In the genomic region with DNA sequence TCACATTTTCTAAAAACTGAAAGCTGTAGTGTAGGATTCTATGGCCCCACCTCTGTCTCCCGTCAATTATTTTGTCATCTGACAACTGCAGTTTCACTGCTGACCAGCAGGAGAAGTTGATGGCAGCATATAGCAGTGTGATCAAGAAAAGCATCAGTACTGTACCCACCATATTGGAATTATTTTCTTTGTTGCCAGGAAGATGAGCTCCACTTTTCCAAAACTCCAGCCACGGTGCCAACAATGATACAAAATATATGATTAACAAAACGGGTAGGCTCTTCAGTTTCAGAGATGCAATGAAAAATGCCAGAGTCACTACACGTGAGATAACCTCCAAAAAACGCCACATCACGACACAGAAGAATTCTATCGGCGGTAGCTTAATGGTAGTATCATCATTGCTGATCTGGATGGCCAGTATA, we compare ENCODE assay signal across 11 cellular contexts. TPM values are rescaled to one million over a fixed set of nuclear protein-coding genes. Genes with fewer than 3 reads are reported as not detected.
DNase-seq lines count a peak whose midpoint lies in the region; ATAC-seq, FAIRE-seq and TF ChIP-seq lines count a peak whose summit lies in the region.
"Had no signal": no experiment of that assay in that cellular context is flagged by ENCODE, and none has a peak within 500 bp of the region (broad histone marks: within the 10 kb centered on the region; RNA-seq: fewer than 3 reads in every experiment).

No MANE protein-coding gene starts in this region.

- no peaks in the 10 kb centered on the region for H4K20me1 ChIP-seq in PC-3 (ENCODE audit: low read length)
- H4K20me1 ChIP-seq in keratinocyte (ENCODE audit: control insufficient read depth, extremely low read depth, insufficient read depth, low read length): no peaks in the 10 kb centered on the region

- ATAC-seq in PC-3: no peak
- ATAC-seq in GM19328 (IDR thresholded peaks at IDR 0.05; ENCODE audit: unreplicated experiment): no peak
- no peak for ATAC-seq in GM19395 (IDR thresholded peaks at IDR 0.05; ENCODE audit: unreplicated experiment)
- ATAC-seq: heart left ventricle had no signal

- intact Hi-C loops in PC-3 (cut with micrococcal nuclease): no loop called here

- no peaks in the 10 kb centered on the region for H3K4me1 ChIP-seq in PC-3 (ENCODE audit: insufficient read depth, low read length)
- no peaks in the 10 kb centered on the region for H3K4me1 ChIP-seq in keratinocyte (ENCODE audit: control insufficient read depth, extremely low read depth, insufficient read depth, low read length)
- H3K4me1 ChIP-seq: heart left ventricle had no signal

- H3K27ac Mint-ChIP-seq in activated CD4-positive, alpha-beta T cell treated with anti-CD3 and anti-CD28 coated beads, Interleukin-2, amount 10 ng/mL, durations not matched to agents 7 days and 5 days: no peak overlapping the region

- no TSS peak for BruUV-seq in PC-3 (replicated peaks; lab: Mats Ljungman, UMichigan)

- TF ChIP-seq POLR2A in H54 (IDR thresholded peaks at IDR 0.05; ENCODE audit: low read depth, low read length): no peak

- FAIRE-seq in H54 (lab: Jason Lieb, UNC): peak; percentile 50
- FAIRE-seq in keratinocyte (lab: Jason Lieb, UNC): no peak
- FAIRE-seq: GM18507 had no signal

- POLR2A ChIA-PET in PC-3 (lab: Charles Lee; ENCODE audit: unreplicated experiment): no interaction called here
- POLR2A ChIA-PET in activated CD4-positive, alpha-beta T cell treated with anti-CD3 and anti-CD28 coated beads, Interleukin-2, amount 10 ng/mL, durations not matched to agents 7 days and 5 days (lab: Charles Lee): no interaction called here

- H3K27me3 ChIP-seq in PC-3 (ENCODE audit: low read length) (no peaks in the 10 kb centered on the region), keratinocyte (ENCODE audit: control insufficient read depth, extremely low read depth, insufficient read depth, low read length) (no peaks in the 10 kb centered on the region)
- H3K27me3 ChIP-seq: heart left ventricle had no signal

- H3K27ac ChIP-seq in PC-3 (ENCODE audit: low read length): no peak overlapping the region
- no peak overlapping the region for H3K27ac ChIP-seq in keratinocyte (ENCODE audit: control insufficient read depth, insufficient read depth, low read length)
- H3K27ac ChIP-seq: heart left ventricle had no signal

- TF ChIP-seq CTCF in PC-3 (conservative IDR thresholded peaks at IDR 0.05; ENCODE audit: low read depth, low read length): no peak
- TF ChIP-seq CTCF in keratinocyte (optimal IDR thresholded peaks at IDR 0.05 in 1 of 3, IDR thresholded peaks at IDR 0.05 in 1 of 3, conservative IDR thresholded peaks at IDR 0.05 in 1 of 3; ENCODE audit: extremely low read depth in 1 of 3, insufficient read depth in 2 of 3, low read length in 3 of 3): peak in 2 of 3 experiments; percentile 23 to 42

- peak; percentile 73 for DNase-seq in COLO829 (ENCODE audit: low spot score)
- DNase-seq in H54 (ENCODE audit: insufficient read length, low spot score): no peak
- peak; percentile 2 for DNase-seq in PC-3
- DNase-seq in keratinocyte (ENCODE audit: low read depth, low spot score): no peak
- no peak for DNase-seq in activated CD4-positive, alpha-beta T cell treated with anti-CD3 and anti-CD28 coated beads, Interleukin-2, amount 10 ng/mL, durations not matched to agents 7 days and 5 days
- no peak for DNase-seq in Ammon's horn (ENCODE audit: low spot score)
- DNase-seq: heart left ventricle, NCI-H187 treated with DMSO at 0.1 percent for 48 hours had no signal

- no peaks in the 10 kb centered on the region for H3K79me2 ChIP-seq in PC-3 (ENCODE audit: low read length)
- no peaks in the 10 kb centered on the region for H3K79me2 ChIP-seq in keratinocyte (ENCODE audit: control insufficient read depth, insufficient read depth, low read length)

- H2AFZ ChIP-seq in PC-3 (ENCODE audit: low read length) (no peak overlapping the region), keratinocyte (ENCODE audit: control insufficient read depth, low read length) (no peak overlapping the region)

- H3K9ac ChIP-seq in PC-3 (ENCODE audit: low read length) (no peak overlapping the region), keratinocyte (ENCODE audit: control insufficient read depth, extremely low read depth, insufficient read depth, low read length) (no peak overlapping the region)

- no peaks in the 10 kb centered on the region for H3F3A ChIP-seq in PC-3 (ENCODE audit: low read length, unreplicated experiment)

- no peaks in the 10 kb centered on the region for H3K9me3 ChIP-seq in PC-3 (ENCODE audit: low read length)
- no peaks in the 10 kb centered on the region for H3K9me3 ChIP-seq in keratinocyte (ENCODE audit: control insufficient read depth, low read depth, low read length)
- H3K9me3 ChIP-seq: heart left ventricle had no signal

- no peaks in the 10 kb centered on the region for H3K36me3 Mint-ChIP-seq in activated CD4-positive, alpha-beta T cell treated with anti-CD3 and anti-CD28 coated beads, Interleukin-2, amount 10 ng/mL, durations not matched to agents 7 days and 5 days (ENCODE audit: low read depth)

- no peaks in the 10 kb centered on the region for H3K9me2 ChIP-seq in PC-3 (replicated peaks; ENCODE audit: low read length)

- CTCF ChIA-PET in PC-3 (lab: Charles Lee): no interaction called here
- CTCF ChIA-PET in activated CD4-positive, alpha-beta T cell treated with anti-CD3 and anti-CD28 coated beads, Interleukin-2, amount 10 ng/mL, durations not matched to agents 7 days and 5 days (lab: Charles Lee): interaction anchor here (0.7 kb wide), 1 partner anchor 26 kb away, joined by 3 read pairs; no protein-coding TSS in a partner anchor

- H3K4me1 Mint-ChIP-seq in activated CD4-positive, alpha-beta T cell treated with anti-CD3 and anti-CD28 coated beads, Interleukin-2, amount 10 ng/mL, durations not matched to agents 7 days and 5 days: no peaks in the 10 kb centered on the region

- no peaks in the 10 kb centered on the region for H3K9me1 ChIP-seq in keratinocyte (ENCODE audit: control insufficient read depth, extremely low read depth, insufficient read depth, low read length)

- dilution Hi-C loops in keratinocyte (cut with MboI; ENCODE audit: extremely low pct_ligation_motif_present, low sequenced_read_pairs): no loop called here

- H3K36me3 ChIP-seq in PC-3 (ENCODE audit: low read depth, low read length) (no peaks in the 10 kb centered on the region), keratinocyte (ENCODE audit: control insufficient read depth in 2 of 2, extremely low read depth in 1 of 2, insufficient read depth in 2 of 2, low read length in 2 of 2) (no peaks in the 10 kb centered on the region)
- H3K36me3 ChIP-seq: heart left ventricle had no signal

- no peaks in the 10 kb centered on the region for H3K9me3 Mint-ChIP-seq in activated CD4-positive, alpha-beta T cell treated with anti-CD3 and anti-CD28 coated beads, Interleukin-2, amount 10 ng/mL, durations not matched to agents 7 days and 5 days

- H3K4me3 ChIP-seq in PC-3 (ENCODE audit: low read length) (no peak overlapping the region), keratinocyte (ENCODE audit: control insufficient read depth in 2 of 3, extremely low read depth in 1 of 3, insufficient read depth in 2 of 3, low read depth in 1 of 3, low read length in 3 of 3) (no peak overlapping the region)
- H3K4me3 ChIP-seq: heart left ventricle had no signal

- H3K4me2 ChIP-seq in PC-3 (ENCODE audit: low read length) (no peak overlapping the region), keratinocyte (ENCODE audit: control insufficient read depth, extremely low read depth, insufficient read depth, low read depth, low read length) (no peak overlapping the region)

- peaks cover 9% of the 10 kb centered on the region for H3K27me3 Mint-ChIP-seq in activated CD4-positive, alpha-beta T cell treated with anti-CD3 and anti-CD28 coated beads, Interleukin-2, amount 10 ng/mL, durations not matched to agents 7 days and 5 days

- no peak overlapping the region for H3K4me3 Mint-ChIP-seq in activated CD4-positive, alpha-beta T cell treated with anti-CD3 and anti-CD28 coated beads, Interleukin-2, amount 10 ng/mL, durations not matched to agents 7 days and 5 days

RNA-seq across cellular contexts. Expression of a gene that starts 41.3 kb away (rescaled TPM):
- not detected in 2 replicates for total RNA-seq in PC-3 (2014; rRNA removed)
- not detected in 3 replicates for polyA plus RNA-seq in keratinocyte
- not detected for polyA plus RNA-seq in keratinocyte (2011; ENCODE audit: low read depth)
- not detected in 2 replicates for polyA plus RNA-seq in keratinocyte (2011; cell fraction: cytosol; rRNA removed)
- polyA plus RNA-seq in keratinocyte (2011; cell fraction: nucleus; rRNA removed): not detected in 2 replicates
- polyA plus RNA-seq in keratinocyte (2012; ENCODE audit: low replicate concordance): not detected in 2 replicates
- not detected in 3 replicates for polyA minus RNA-seq in keratinocyte
- not detected for polyA minus RNA-seq in keratinocyte (2011; cell fraction: cytosol; rRNA and poly(A)+ RNA removed)
- polyA minus RNA-seq in keratinocyte (2011; cell fraction: nucleus; rRNA and poly(A)+ RNA removed): not detected in 2 replicates
- not detected for total RNA-seq in activated CD4-positive, alpha-beta T cell treated with anti-CD3 and anti-CD28 coated beads, Interleukin-2, amount 10 ng/mL, durations not matched to agents 7 days and 5 days
- polyA plus RNA-seq: heart left ventricle had no signal

Comparison
In these comparisons a context has a peak if more than half of its experiments do, and no peak if none do; other contexts are left out.
1. DNase-seq: peak in COLO829 (single experiment) and PC-3 (single experiment); none in H54 (single experiment), keratinocyte (single experiment), activated CD4-positive, alpha-beta T cell treated with anti-CD3 and anti-CD28 coated beads, Interleukin-2, amount 10 ng/mL, durations not matched to agents 7 days and 5 days (single experiment) and Ammon's horn (single experiment).